In genomic region chr3:197734667-197735318, GRCh38 we compare ENCODE assay signal across 8 cellular contexts. TPM values are rescaled to one million over a fixed set of nuclear protein-coding genes. Genes with fewer than 3 reads are reported as not detected.
DNase-seq lines count a peak whose midpoint lies in the region; ATAC-seq and TF ChIP-seq lines count a peak whose summit lies in the region.

No MANE protein-coding gene starts in this region.

- no peaks in the 10 kb centered on the region for H3K9me3 Mint-ChIP-seq in T-helper 2 cell treated with Interferon-gamma antibody and Interleukin-4, amounts not matched to agents 5 μg/mL and 100 μg/mL, for 36 hours
- H3K9me3 Mint-ChIP-seq in progenitor cell of endocrine pancreas (ENCODE audit: low read depth): no peaks in the 10 kb centered on the region

- peak overlapping the region; percentile 17 for H3K27ac Mint-ChIP-seq in T-helper 2 cell treated with Interferon-gamma antibody and Interleukin-4, amounts not matched to agents 5 μg/mL and 100 μg/mL, for 36 hours
- no peak overlapping the region for H3K27ac Mint-ChIP-seq in progenitor cell of endocrine pancreas

- no peaks in the 10 kb centered on the region for H3K27me3 Mint-ChIP-seq in T-helper 2 cell treated with Interferon-gamma antibody and Interleukin-4, amounts not matched to agents 5 μg/mL and 100 μg/mL, for 36 hours (ENCODE audit: low read depth)
- no peaks in the 10 kb centered on the region for H3K27me3 Mint-ChIP-seq in progenitor cell of endocrine pancreas

- no peak for DNase-seq in T-helper 2 cell treated with Interferon-gamma antibody and Interleukin-4, amounts not matched to agents 5 μg/mL and 100 μg/mL, for 36 hours (ENCODE audit: low spot score)
- no peak for DNase-seq in T-helper 2 cell
- DNase-seq in progenitor cell of endocrine pancreas (ENCODE audit: low spot score, unreplicated experiment): no peak
- DNase-seq in posterior vena cava (ENCODE audit: low spot score): no peak
- DNase-seq in NCI-H446 (lab: John Stamatoyannopoulos, UW): no peak
- no peak for DNase-seq in NCI-H2029 treated with DMSO at 0.1 percent for 48 hours (lab: John Stamatoyannopoulos, UW)

- peaks cover 14% of the 10 kb centered on the region for H3K36me3 Mint-ChIP-seq in T-helper 2 cell treated with Interferon-gamma antibody and Interleukin-4, amounts not matched to agents 5 μg/mL and 100 μg/mL, for 36 hours (ENCODE audit: low read depth)
- H3K36me3 Mint-ChIP-seq in progenitor cell of endocrine pancreas (ENCODE audit: insufficient read depth): peaks cover 1% of the 10 kb centered on the region

- peak; percentile 41 for ATAC-seq in HG02885 (IDR thresholded peaks at IDR 0.05; ENCODE audit: poor library complexity, unreplicated experiment)

- peaks cover 27% of the 10 kb centered on the region for H3K4me1 Mint-ChIP-seq in T-helper 2 cell treated with Interferon-gamma antibody and Interleukin-4, amounts not matched to agents 5 μg/mL and 100 μg/mL, for 36 hours (ENCODE audit: low read depth)
- H3K4me1 Mint-ChIP-seq in progenitor cell of endocrine pancreas (ENCODE audit: low read depth): peaks cover 13% of the 10 kb centered on the region

- no peak for TF ChIP-seq CTCF in progenitor cell of endocrine pancreas (IDR thresholded peaks at IDR 0.05; ENCODE audit: unreplicated experiment)

- H3K4me3 Mint-ChIP-seq in T-helper 2 cell treated with Interferon-gamma antibody and Interleukin-4, amounts not matched to agents 5 μg/mL and 100 μg/mL, for 36 hours: peak overlapping the region; percentile 69
- peak overlapping the region; percentile 50 for H3K4me3 Mint-ChIP-seq in progenitor cell of endocrine pancreas (ENCODE audit: low read depth)

- TF ChIP-seq POLR2A in Raji (IDR thresholded peaks at IDR 0.05; ENCODE audit: insufficient read depth, low read depth, low read length): peak; percentile 47; the same call in 1 of the 2 replicates

- intact Hi-C loops in posterior vena cava (cut with DNase I): no loop called here

RNA-seq across cellular contexts. Expression of gene RUBCN, which starts 1.9 kb away (rescaled TPM):
- total RNA-seq in progenitor cell of endocrine pancreas: 29.0 and 30.4 TPM in 2 replicates
- 10 to 100 TPM; 22.6 to 31.2 TPM for total RNA-seq in posterior vena cava

RNA-seq across cellular contexts. Expression of gene FYTTD1, which starts 14.9 kb away (rescaled TPM):
- 42.3 and 50.8 TPM in 2 replicates for total RNA-seq in progenitor cell of endocrine pancreas
- 10 to 100 TPM; 56.2 to 75.1 TPM for total RNA-seq in posterior vena cava

RNA-seq across cellular contexts. Expression of gene LRCH3, which starts 56.3 kb away (rescaled TPM):
- total RNA-seq in progenitor cell of endocrine pancreas: 73.3 and 84.3 TPM in 2 replicates
- 10 to 100 TPM; 58.7 to 67.5 TPM for total RNA-seq in posterior vena cava
